ENCODE assay signal across 8 cellular contexts in the genomic region with DNA sequence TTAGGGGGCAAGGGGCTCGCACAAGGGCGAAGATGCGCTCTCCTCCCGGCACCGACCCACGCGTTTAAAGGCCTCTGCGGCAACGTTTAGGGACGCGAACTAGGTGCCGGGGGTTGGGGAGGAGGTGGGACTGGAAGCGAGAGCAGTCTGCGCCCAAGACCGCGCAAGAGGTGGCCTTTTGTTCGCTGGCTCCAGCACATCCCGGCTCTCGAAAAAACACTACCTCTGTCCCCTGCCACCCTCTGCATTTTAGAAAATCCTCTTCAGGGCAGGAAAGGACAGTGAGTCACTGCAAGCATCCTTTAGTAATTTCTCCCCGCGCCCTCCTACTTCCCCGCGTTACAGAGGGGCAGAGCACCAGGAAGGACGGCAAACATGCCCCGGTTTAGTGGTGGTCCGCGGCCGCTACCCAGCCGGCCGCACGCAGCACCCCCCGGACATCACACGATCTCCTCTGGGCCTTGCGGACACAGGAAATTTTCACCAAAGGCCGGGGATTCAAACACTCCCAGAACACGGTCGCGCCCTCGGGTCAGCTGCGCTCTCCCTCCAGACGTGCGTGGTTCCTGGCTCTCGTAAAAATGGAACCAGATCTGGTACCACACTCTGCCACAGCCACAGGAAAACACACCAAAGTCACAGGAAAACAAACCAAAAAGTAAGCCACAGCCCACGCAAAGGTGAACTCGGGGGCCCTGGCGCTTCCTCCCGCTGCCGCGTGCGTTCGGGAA. TPM values are rescaled to one million over a fixed set of nuclear protein-coding genes. Genes with fewer than 3 reads are reported as not detected.
A peak's percentile ranks its signal among the peaks of the same experiment; 100 is the strongest.
DNase-seq lines count a peak whose midpoint lies in the region; ATAC-seq and TF ChIP-seq lines count a peak whose summit lies in the region.

No MANE protein-coding gene starts in this region.

- no peaks in the 10 kb centered on the region; the same call in 1 of the 2 replicates for H3K9me3 ChIP-seq in SJSA1 (replicated peaks)
- no peaks in the 10 kb centered on the region for H3K9me3 ChIP-seq in body of pancreas

- no peaks in the 10 kb centered on the region for H3K36me3 ChIP-seq in SJSA1
- no peaks in the 10 kb centered on the region for H3K36me3 ChIP-seq in body of pancreas (replicated peaks in 1 of 2; ENCODE audit: insufficient read depth in 1 of 2, low read depth in 2 of 2)

- 0 to 1% methylated on average over 28 to 51 of the region's 51 CpGs for WGBS in body of pancreas, 2 donors

- H3K27me3 ChIP-seq in SJSA1 (replicated peaks) (no peaks in the 10 kb centered on the region), body of pancreas (no peaks in the 10 kb centered on the region)

- no peak for TF ChIP-seq CTCF in body of pancreas (IDR thresholded peaks at IDR 0.05)

- H3K4me3 ChIP-seq in SJSA1 (peak overlapping the region; percentile 54), body of pancreas (peak overlapping the region; percentile 44 to 48)

- intact Hi-C loops in body of pancreas (cut with DNase I) (no loop called here), left colon (cut with DNase I, micrococcal nuclease) (loop anchor here in 1 of 2 donors (5.0 kb wide), 1 partner anchor 45 kb away; no protein-coding TSS in a partner anchor)

- peak in 2 of 3 donors; percentile 26 to 29 for TF ChIP-seq POLR2A in body of pancreas (IDR thresholded peaks at IDR 0.05)

- H3K27ac ChIP-seq in SJSA1 (no peak overlapping the region), body of pancreas (peak overlapping the region; percentile 86 to 93 (median 90))

- ATAC-seq in body of pancreas (peak; percentile 16), left colon (peak; percentile 14), HG02970 (IDR thresholded peaks at IDR 0.05; ENCODE audit: low FRiP score, unreplicated experiment) (no peak), GM21619 (IDR thresholded peaks at IDR 0.05; ENCODE audit: unreplicated experiment) (no peak)

- DNase-seq in activated gamma-delta T cell treated with Interleukin-2 at 50 U/mL for 16 hours (peak; percentile 24), activated gamma-delta T cell (lab: John Stamatoyannopoulos, UW) (no peak), SJSA1 (ENCODE audit: low read depth in 1 of 2, low spot score in 2 of 2) (peak in 1 of 2 experiments; percentile 35), body of pancreas (peak; percentile 9 to 33 (median 28)), left colon (peak in 1 of 2 donors; percentile 45)
- DNase-seq in stimulated activated CD4-positive, alpha-beta T cell treated with anti-CD3 and anti-CD28 coated beads, TNF-alpha, amount 100 ng/mL, for 24 hours (ENCODE audit: low read depth in 3 of 3), result peak; percentile 7 to 37 (median 31)

- H3K4me1 ChIP-seq in SJSA1 (replicated peaks), result peaks cover 30% of the 10 kb centered on the region
- peaks cover 40% of the 10 kb centered on the region for H3K4me1 ChIP-seq in body of pancreas

RNA-seq across cellular contexts. Expression of a gene that starts 1.1 kb away (rescaled TPM):
- total RNA-seq in SJSA1 (2014; rRNA removed; shearing (Covaris generic)), result 9.7 and 15.6 TPM in 2 replicates
- 10 to 100 TPM; 18.5 to 38.4 TPM for total RNA-seq in body of pancreas
- total RNA-seq in left colon, result 100 to 1,000 TPM; 126 to 149 TPM

Comparison
In these comparisons a context has a peak if more than half of its experiments do, and no peak if none do; other contexts are left out.
1. ATAC-seq: peak in body of pancreas (single experiment) and left colon (single experiment); none in HG02970 (single experiment) and GM21619 (single experiment).